1 cellular context compared by ENCODE assay signal in the genomic region with DNA sequence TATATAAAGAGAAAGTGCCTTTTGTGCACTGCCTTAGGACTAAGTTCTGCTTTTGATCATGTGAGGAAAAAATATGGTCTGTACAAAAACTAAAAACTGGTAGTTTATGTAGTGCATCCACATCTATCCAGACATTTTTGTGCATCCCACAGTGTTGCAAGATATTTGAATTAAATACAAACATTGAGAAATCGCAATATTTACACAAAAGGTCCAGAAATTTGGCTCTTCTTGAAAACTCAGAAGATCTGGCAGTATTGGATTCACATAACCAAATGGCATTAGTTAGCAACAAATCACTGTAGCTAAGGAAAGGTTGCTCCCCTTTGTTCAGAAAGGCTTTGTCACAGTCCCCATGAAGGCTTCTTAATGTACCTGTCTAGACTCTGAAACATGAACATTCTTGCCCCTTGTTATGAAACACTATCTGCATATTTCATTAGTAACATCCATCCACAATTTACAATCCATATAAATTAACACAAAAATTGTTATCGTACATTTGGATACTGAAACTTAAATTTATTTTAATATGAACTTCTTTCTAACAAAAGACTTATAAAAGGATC.
TF ChIP-seq lines count a peak whose summit lies in the region.

No MANE protein-coding gene starts in this region.

TF ChIP-seq in HepG2, 621 proteins besides CTCF, POLR2A, EP300 and RAD21 (continued from another document):
- TF ChIP-seq, protein P1, sequence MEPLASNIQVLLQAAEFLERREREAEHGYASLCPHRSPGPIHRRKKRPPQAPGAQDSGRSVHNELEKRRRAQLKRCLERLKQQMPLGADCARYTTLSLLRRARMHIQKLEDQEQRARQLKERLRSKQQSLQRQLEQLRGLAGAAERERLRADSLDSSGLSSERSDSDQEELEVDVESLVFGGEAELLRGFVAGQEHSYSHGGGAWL (CRISPR knock-in tag; IDR thresholded peaks at IDR 0.05) = no peak
- no peak for TF ChIP-seq ZNF263 (CRISPR knock-in tag; IDR thresholded peaks at IDR 0.05)
- TF ChIP-seq TARDBP (CRISPR knock-in tag; IDR thresholded peaks at IDR 0.05) = no peak
- TF ChIP-seq SP2 (CRISPR knock-in tag; IDR thresholded peaks at IDR 0.05) = no peak
- TF ChIP-seq ZSCAN30 (CRISPR knock-in tag; IDR thresholded peaks at IDR 0.05) = no peak
- no peak for TF ChIP-seq ZNF549 (CRISPR knock-in tag; IDR thresholded peaks at IDR 0.05)
- TF ChIP-seq PHF21A (CRISPR knock-in tag; IDR thresholded peaks at IDR 0.05) = no peak
